17 cellular contexts compared by ENCODE assay signal in the genomic region with DNA sequence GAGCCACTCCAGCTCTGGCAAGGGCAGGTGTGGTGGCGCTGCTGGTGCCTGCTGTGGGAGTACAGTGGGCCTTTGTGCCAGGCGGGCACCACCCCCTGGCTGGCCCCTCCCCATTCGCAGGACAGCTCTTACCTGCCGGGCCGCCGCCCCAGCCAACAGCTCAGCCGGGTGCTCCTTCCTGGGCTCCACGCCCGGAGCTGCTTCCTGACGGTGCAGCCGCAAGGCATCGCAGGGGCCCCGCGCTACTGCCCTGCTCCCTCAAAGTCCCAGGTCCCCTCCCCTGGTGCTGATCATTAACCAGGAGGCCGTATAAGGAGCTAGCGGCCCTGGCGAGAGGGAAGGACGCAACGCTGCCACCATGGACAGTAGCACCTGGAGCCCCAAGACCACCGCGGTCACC. TPM values are rescaled to one million over a fixed set of nuclear protein-coding genes. Genes with fewer than 3 reads are reported as not detected.
DNase-seq lines count a peak whose midpoint lies in the region; ATAC-seq, FAIRE-seq and TF ChIP-seq lines count a peak whose summit lies in the region.
"Had no signal": no experiment of that assay in that cellular context is flagged by ENCODE, and none has a peak within 500 bp of the region (broad histone marks: within the 10 kb centered on the region; RNA-seq: fewer than 3 reads in every experiment).

Gene SLC5A1, plus strand, starts transcription at position 338 of the 400 bp plus-strand sequence. Its CDS starts 21 bp downstream, at position 359.

- TF ChIP-seq POLR2A in HepG2 (IDR thresholded peaks at IDR 0.05; ENCODE audit: insufficient read depth in 1 of 2, low read depth in 2 of 2, low read length in 2 of 2), result no peak

- POLR2A ChIA-PET in HepG2 (lab: Yijun Ruan, JAX), result no interaction called here

- no peaks in the 10 kb centered on the region for H3K4me1 ChIP-seq in colonic mucosa
- H3K4me1 ChIP-seq in HepG2 (ENCODE audit: insufficient read depth, low read length), result no peaks in the 10 kb centered on the region

- no TSS peak for BruUV-seq in HepG2 (replicated peaks; lab: Mats Ljungman, UMichigan)

- peak; percentile 43 for DNase-seq in D341Med (ENCODE audit: low spot score)
- DNase-seq in NCI-H2081 treated with DMSO at 0.1 percent for 48 hours (lab: John Stamatoyannopoulos, UW), result peak; percentile 27
- DNase-seq in colonic mucosa, result peak; percentile 91
- DNase-seq in HepG2 (ENCODE audit: low spot score), result no peak
- no peak for DNase-seq in cerebellar nuclear complex (lab: John Stamatoyannopoulos, UW)
- DNase-seq in stimulated activated naive CD4-positive, alpha-beta T cell treated with Interleukin-2 at 50 U/mL for 16 hours (lab: John Stamatoyannopoulos, UW), result no peak
- DNase-seq: activated CD4-positive, alpha-beta memory T cell treated with anti-CD3 and anti-CD28 coated beads, Interleukin-2, amount 10 ng/mL, durations not matched to agents 7 days and 5 days; activated naive CD4-positive, alpha-beta T cell; caudate nucleus; mesenchymal stem cell; NCI-H226 had no signal

- no peaks in the 10 kb centered on the region for H3K79me2 ChIP-seq in HepG2 (ENCODE audit: insufficient read depth, low read length)

- no peak for TF ChIP-seq EP300 in HepG2 (IDR thresholded peaks at IDR 0.05; ENCODE audit: low read depth in 2 of 2, low read length in 2 of 2)
- TF ChIP-seq EP300 in HepG2 (CRISPR knock-in tag; IDR thresholded peaks at IDR 0.05; ENCODE audit: borderline replicate concordance), result no peak

- no peak for TF ChIP-seq CTCF in colonic mucosa (IDR thresholded peaks at IDR 0.05)
- no peak for TF ChIP-seq CTCF in HepG2 (CRISPR knock-in tag; IDR thresholded peaks at IDR 0.05)

- H3K9me3 ChIP-seq in colonic mucosa (no peaks in the 10 kb centered on the region), HepG2 (ENCODE audit: low read length) (no peaks in the 10 kb centered on the region)

- FAIRE-seq in HepG2 (lab: Jason Lieb, UNC), result no peak
- FAIRE-seq: G401.6 had no signal

- H3K36me3 ChIP-seq in colonic mucosa (no peaks in the 10 kb centered on the region), HepG2 (replicated peaks in 1 of 2; ENCODE audit: control insufficient read depth in 1 of 2, insufficient read depth in 2 of 2, low read length in 2 of 2) (no peaks in the 10 kb centered on the region)

- H3K4me3 ChIP-seq in colonic mucosa (peak within 1 kb of the TSS; percentile 43), HepG2 (replicated peaks in 1 of 3; ENCODE audit: insufficient read depth in 1 of 3, low read depth in 2 of 3, low read length in 3 of 3) (no peak within 1 kb of the TSS)

- no peak within 1 kb of the TSS for H2AFZ ChIP-seq in HepG2 (ENCODE audit: low read length)

- CTCF ChIA-PET in HepG2 (lab: Yijun Ruan, JAX; ENCODE audit: low intra/inter-chr PET ratio, low total read pairs), result no interaction called here

- intact Hi-C loops in colonic mucosa (cut with DNase I), result no loop called here
- intact Hi-C loops in HepG2 (cut with micrococcal nuclease; ENCODE audit: unreplicated experiment), result no loop called here

- H3K27me3 ChIP-seq in colonic mucosa, result no peaks in the 10 kb centered on the region
- peaks cover 0 to 34% of the 10 kb centered on the region in 2 experiments; a peak in 3 of 5 replicates for H3K27me3 ChIP-seq in HepG2 (ENCODE audit: control insufficient read depth in 1 of 2, insufficient read depth in 2 of 2, low read length in 2 of 2)

- H4K20me1 ChIP-seq in HepG2 (ENCODE audit: insufficient read depth, low read length), result no peaks in the 10 kb centered on the region

- no peak for TF ChIP-seq RAD21 in HepG2 (CRISPR knock-in tag; IDR thresholded peaks at IDR 0.05)

- H3K9ac ChIP-seq in colonic mucosa (ENCODE audit: low read depth in 2 of 2, low read length in 2 of 2) (peak within 1 kb of the TSS; percentile 54 to 78), HepG2 (ENCODE audit: insufficient read depth, low read depth, low read length) (no peak within 1 kb of the TSS)

- peak within 1 kb of the TSS; percentile 73 for H3K27ac ChIP-seq in colonic mucosa
- H3K27ac ChIP-seq in HepG2 (ENCODE audit: extremely low read length, insufficient read depth, low read length), result no peak within 1 kb of the TSS

- H3K4me2 ChIP-seq in HepG2 (ENCODE audit: low read depth, low read length), result no peak within 1 kb of the TSS

- 13% methylated on average over 6 of the region's 21 CpGs for WGBS in HepG2 (ENCODE audit: low lambda C conversion rate)

- in situ Hi-C loops in HepG2 (cut with HindIII; ENCODE audit: extremely low pct_ligation_motif_present, low pct_unique_long_range_greater_than_20kb), result no loop called here

- peak; percentile 62 for ATAC-seq in HepG2
- no peak for ATAC-seq in GM19452 (IDR thresholded peaks at IDR 0.05; ENCODE audit: unreplicated experiment)
- no peak for ATAC-seq in HG02840 (IDR thresholded peaks at IDR 0.05; ENCODE audit: low FRiP score, unreplicated experiment)

TF ChIP-seq in HepG2, 621 proteins besides CTCF, POLR2A, EP300 and RAD21:
- TF ChIP-seq E2F1 (CRISPR knock-in tag; IDR thresholded peaks at IDR 0.05), result no peak
- TF ChIP-seq PHF5A (CRISPR knock-in tag; IDR thresholded peaks at IDR 0.05; ENCODE audit: low read depth, unreplicated experiment), result no peak
- TF ChIP-seq ZNF343 (CRISPR knock-in tag; IDR thresholded peaks at IDR 0.05), result no peak
- TF ChIP-seq HNRNPLL (IDR thresholded peaks at IDR 0.05; ENCODE audit: low read depth, low read length, poor library complexity, severe bottlenecking), result peak; percentile 21
- TF ChIP-seq NFE2 (CRISPR knock-in tag; IDR thresholded peaks at IDR 0.05), result no peak
- no peak for TF ChIP-seq KAT7 (CRISPR knock-in tag; IDR thresholded peaks at IDR 0.05; ENCODE audit: borderline replicate concordance)

RNA-seq across cellular contexts. Expression of gene SLC5A1, which starts in this region (rescaled TPM):
- total RNA-seq in colonic mucosa (10 to 100 TPM; 23.4 to 47.9 TPM), HepG2 (2016; rRNA removed; fragmentation: Illumina TruSeq; extraction: Trizol) (not detected in 2 replicates)
- total RNA-seq in HepG2 (2016; cell fraction: cytosol; rRNA removed; fragmentation: Illumina TruSeq; extraction: Trizol; ENCODE audit: low read depth), result not detected in 2 replicates
- not detected in 2 replicates for total RNA-seq in HepG2 (2016; cell fraction: insoluble cytoplasmic fraction; rRNA removed; fragmentation: Illumina TruSeq; extraction: Trizol)
- not detected in 2 replicates for total RNA-seq in HepG2 (2016; cell fraction: membrane; rRNA removed; fragmentation: Illumina TruSeq; extraction: Trizol)
- not detected in 2 replicates for total RNA-seq in HepG2 (2016; cell fraction: nucleus; rRNA removed; fragmentation: Illumina TruSeq; extraction: Trizol)
- polyA plus RNA-seq in HepG2 (2011; rRNA removed), result not detected in 2 replicates
- not detected in 2 replicates for polyA plus RNA-seq in HepG2 (2011; cell fraction: cytosol; rRNA removed)
- not detected in 2 replicates for polyA plus RNA-seq in HepG2 (2011; cell fraction: nucleus; rRNA removed)
- not detected in 2 replicates for polyA plus RNA-seq in HepG2 (2012)
- polyA plus RNA-seq in HepG2 (2016; cell fraction: cytosol; fragmentation: Illumina TruSeq; extraction: Trizol; ENCODE audit: low read depth), result not detected in 2 replicates
- not detected in 2 replicates for polyA plus RNA-seq in HepG2 (2016; cell fraction: insoluble cytoplasmic fraction; fragmentation: Illumina TruSeq; extraction: Trizol; ENCODE audit: low read depth)
- not detected in 2 replicates for polyA plus RNA-seq in HepG2 (2016; cell fraction: membrane; fragmentation: Illumina TruSeq; extraction: Trizol; ENCODE audit: low read depth)
- polyA plus RNA-seq in HepG2 (2016; cell fraction: nucleus; fragmentation: Illumina TruSeq; extraction: Trizol; ENCODE audit: insufficient read depth, low read depth), result not detected in 2 replicates
- not detected in 2 replicates for polyA minus RNA-seq in HepG2 (2011; rRNA and poly(A)+ RNA removed; ENCODE audit: low replicate concordance)
- not detected in 2 replicates for polyA minus RNA-seq in HepG2 (2011; cell fraction: cytosol; rRNA and poly(A)+ RNA removed)
- not detected in 2 replicates for polyA minus RNA-seq in HepG2 (2011; cell fraction: nucleus; rRNA and poly(A)+ RNA removed)
- total RNA-seq: activated CD4-positive, alpha-beta memory T cell treated with anti-CD3 and anti-CD28 coated beads, Interleukin-2, amount 10 ng/mL, durations not matched to agents 7 days and 5 days; fibroblast of villous mesenchyme; temporal lobe had no signal
- polyA plus RNA-seq: AG04450 had no signal

Comparison
In these comparisons a context has a peak if more than half of its experiments do, and no peak if none do; other contexts are left out.
1. RNA of gene SLC5A1 (total RNA-seq): 23.4 to 47.9 TPM in colonic mucosa; not detected in HepG2; every median in the first group is over 10 times any median in the second.
2. Peak in ATAC-seq in HepG2; RNA of the gene not detected or under 1 TPM.
3. DNase-seq: peak in D341Med (single experiment), NCI-H2081 treated with DMSO at 0.1 percent for 48 hours (single experiment) and colonic mucosa (single experiment); none in HepG2 (single experiment), cerebellar nuclear complex (0 of 2) and stimulated activated naive CD4-positive, alpha-beta T cell treated with Interleukin-2 at 50 U/mL for 16 hours (single experiment).